1 cellular context compared by ENCODE assay signal in the genomic region with DNA sequence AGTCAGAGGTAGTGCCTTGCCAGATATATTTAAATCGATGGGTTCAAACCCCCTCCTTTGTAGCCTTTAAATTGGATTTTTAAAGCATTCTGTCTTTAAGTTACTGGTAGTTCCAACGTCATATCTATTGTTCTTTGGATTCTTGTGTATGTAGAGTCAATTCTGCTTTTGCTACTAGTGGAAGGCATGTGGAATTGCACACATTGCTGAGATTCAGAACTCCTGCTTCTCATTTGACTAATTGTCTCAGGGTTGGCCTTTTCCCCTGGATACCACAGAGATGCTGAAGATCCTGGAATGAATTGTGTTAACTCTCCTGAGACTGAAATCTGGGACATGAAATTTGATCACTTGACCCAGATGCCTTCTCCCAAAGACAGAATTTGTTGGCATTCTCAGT.
TF ChIP-seq lines count a peak whose summit lies in the region.

No MANE protein-coding gene starts in this region.

TF ChIP-seq in GM23338, 12 proteins besides CTCF, POLR2A, EP300 and RAD21 (continued from another document):
- TF ChIP-seq, protein P1, sequence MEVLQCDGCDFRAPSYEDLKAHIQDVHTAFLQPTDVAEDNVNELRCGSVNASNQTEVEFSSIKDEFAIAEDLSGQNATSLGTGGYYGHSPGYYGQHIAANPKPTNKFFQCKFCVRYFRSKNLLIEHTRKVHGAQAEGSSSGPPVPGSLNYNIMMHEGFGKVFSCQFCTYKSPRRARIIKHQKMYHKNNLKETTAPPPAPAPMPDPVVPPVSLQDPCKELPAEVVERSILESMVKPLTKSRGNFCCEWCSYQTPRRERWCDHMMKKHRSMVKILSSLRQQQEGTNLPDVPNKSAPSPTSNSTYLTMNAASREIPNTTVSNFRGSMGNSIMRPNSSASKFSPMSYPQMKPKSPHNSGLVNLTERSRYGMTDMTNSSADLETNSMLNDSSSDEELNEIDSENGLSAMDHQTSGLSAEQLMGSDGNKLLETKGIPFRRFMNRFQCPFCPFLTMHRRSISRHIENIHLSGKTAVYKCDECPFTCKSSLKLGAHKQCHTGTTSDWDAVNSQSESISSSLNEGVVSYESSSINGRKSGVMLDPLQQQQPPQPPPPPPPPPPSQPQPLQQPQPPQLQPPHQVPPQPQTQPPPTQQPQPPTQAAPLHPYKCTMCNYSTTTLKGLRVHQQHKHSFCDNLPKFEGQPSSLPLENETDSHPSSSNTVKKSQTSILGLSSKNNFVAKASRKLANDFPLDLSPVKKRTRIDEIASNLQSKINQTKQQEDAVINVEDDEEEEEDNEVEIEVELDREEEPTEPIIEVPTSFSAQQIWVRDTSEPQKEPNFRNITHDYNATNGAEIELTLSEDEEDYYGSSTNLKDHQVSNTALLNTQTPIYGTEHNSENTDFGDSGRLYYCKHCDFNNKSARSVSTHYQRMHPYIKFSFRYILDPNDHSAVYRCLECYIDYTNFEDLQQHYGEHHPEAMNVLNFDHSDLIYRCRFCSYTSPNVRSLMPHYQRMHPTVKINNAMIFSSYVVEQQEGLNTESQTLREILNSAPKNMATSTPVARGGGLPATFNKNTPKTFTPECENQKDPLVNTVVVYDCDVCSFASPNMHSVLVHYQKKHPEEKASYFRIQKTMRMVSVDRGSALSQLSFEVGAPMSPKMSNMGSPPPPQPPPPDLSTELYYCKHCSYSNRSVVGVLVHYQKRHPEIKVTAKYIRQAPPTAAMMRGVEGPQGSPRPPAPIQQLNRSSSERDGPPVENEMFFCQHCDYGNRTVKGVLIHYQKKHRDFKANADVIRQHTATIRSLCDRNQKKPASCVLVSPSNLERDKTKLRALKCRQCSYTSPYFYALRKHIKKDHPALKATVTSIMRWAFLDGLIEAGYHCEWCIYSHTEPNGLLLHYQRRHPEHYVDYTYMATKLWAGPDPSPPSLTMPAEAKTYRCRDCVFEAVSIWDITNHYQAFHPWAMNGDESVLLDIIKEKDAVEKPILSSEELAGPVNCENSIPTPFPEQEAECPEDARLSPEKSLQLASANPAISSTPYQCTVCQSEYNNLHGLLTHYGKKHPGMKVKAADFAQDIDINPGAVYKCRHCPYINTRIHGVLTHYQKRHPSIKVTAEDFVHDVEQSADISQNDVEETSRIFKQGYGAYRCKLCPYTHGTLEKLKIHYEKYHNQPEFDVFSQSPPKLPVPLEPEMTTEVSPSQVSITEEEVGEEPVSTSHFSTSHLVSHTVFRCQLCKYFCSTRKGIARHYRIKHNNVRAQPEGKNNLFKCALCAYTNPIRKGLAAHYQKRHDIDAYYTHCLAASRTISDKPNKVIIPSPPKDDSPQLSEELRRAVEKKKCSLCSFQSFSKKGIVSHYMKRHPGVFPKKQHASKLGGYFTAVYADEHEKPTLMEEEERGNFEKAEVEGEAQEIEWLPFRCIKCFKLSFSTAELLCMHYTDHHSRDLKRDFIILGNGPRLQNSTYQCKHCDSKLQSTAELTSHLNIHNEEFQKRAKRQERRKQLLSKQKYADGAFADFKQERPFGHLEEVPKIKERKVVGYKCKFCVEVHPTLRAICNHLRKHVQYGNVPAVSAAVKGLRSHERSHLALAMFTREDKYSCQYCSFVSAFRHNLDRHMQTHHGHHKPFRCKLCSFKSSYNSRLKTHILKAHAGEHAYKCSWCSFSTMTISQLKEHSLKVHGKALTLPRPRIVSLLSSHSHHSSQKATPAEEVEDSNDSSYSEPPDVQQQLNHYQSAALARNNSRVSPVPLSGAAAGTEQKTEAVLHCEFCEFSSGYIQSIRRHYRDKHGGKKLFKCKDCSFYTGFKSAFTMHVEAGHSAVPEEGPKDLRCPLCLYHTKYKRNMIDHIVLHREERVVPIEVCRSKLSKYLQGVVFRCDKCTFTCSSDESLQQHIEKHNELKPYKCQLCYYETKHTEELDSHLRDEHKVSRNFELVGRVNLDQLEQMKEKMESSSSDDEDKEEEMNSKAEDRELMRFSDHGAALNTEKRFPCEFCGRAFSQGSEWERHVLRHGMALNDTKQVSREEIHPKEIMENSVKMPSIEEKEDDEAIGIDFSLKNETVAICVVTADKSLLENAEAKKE (CRISPR knock-in tag; IDR thresholded peaks at IDR 0.05), result no peak
- TF ChIP-seq JUNB (IDR thresholded peaks at IDR 0.05; ENCODE audit: unreplicated experiment) (no peak), EZH2phosphoT487 (IDR thresholded peaks at IDR 0.05; ENCODE audit: unreplicated experiment) (no peak)
